Comparison of ENCODE assay signal across 1 cellular context in the genomic region with DNA sequence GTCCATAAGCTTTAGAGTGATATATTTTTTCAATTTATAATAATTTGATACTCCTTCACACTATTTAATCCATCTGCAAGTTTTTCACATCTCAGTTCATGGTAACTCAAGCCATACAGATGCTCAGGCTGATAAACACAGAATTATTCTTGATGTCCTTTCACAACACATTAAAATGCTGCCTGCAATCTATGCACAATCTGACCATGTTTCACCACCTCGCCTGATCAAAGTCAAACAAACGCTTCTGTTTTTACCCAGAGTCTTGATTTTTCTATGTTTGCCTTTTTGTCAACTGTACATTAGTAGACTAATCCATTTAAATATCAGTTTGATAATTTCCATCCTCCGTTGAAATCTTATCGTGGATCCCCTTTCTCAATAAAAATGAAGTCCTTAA.
TF ChIP-seq lines count a peak whose summit lies in the region.

No MANE protein-coding gene starts in this region.

TF ChIP-seq in HepG2, 621 proteins besides CTCF, POLR2A, EP300 and RAD21 (continued from another document):
- TF ChIP-seq, protein P1, sequence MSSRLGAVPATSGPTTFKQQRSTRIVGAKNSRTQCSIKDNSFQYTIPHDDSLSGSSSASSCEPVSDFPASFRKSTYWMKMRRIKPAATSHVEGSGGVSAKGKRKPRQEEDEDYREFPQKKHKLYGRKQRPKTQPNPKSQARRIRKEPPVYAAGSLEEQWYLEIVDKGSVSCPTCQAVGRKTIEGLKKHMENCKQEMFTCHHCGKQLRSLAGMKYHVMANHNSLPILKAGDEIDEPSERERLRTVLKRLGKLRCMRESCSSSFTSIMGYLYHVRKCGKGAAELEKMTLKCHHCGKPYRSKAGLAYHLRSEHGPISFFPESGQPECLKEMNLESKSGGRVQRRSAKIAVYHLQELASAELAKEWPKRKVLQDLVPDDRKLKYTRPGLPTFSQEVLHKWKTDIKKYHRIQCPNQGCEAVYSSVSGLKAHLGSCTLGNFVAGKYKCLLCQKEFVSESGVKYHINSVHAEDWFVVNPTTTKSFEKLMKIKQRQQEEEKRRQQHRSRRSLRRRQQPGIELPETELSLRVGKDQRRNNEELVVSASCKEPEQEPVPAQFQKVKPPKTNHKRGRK (CRISPR knock-in tag; IDR thresholded peaks at IDR 0.05), result no peak
- TF ChIP-seq, protein P2, sequence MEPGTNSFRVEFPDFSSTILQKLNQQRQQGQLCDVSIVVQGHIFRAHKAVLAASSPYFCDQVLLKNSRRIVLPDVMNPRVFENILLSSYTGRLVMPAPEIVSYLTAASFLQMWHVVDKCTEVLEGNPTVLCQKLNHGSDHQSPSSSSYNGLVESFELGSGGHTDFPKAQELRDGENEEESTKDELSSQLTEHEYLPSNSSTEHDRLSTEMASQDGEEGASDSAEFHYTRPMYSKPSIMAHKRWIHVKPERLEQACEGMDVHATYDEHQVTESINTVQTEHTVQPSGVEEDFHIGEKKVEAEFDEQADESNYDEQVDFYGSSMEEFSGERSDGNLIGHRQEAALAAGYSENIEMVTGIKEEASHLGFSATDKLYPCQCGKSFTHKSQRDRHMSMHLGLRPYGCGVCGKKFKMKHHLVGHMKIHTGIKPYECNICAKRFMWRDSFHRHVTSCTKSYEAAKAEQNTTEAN (CRISPR knock-in tag; conservative IDR thresholded peaks at IDR 0.05), result no peak
- no peak for TF ChIP-seq SALL2 (CRISPR knock-in tag; IDR thresholded peaks at IDR 0.05)
